Comparison of ENCODE assay signal across 1 cellular context in the genomic region with DNA sequence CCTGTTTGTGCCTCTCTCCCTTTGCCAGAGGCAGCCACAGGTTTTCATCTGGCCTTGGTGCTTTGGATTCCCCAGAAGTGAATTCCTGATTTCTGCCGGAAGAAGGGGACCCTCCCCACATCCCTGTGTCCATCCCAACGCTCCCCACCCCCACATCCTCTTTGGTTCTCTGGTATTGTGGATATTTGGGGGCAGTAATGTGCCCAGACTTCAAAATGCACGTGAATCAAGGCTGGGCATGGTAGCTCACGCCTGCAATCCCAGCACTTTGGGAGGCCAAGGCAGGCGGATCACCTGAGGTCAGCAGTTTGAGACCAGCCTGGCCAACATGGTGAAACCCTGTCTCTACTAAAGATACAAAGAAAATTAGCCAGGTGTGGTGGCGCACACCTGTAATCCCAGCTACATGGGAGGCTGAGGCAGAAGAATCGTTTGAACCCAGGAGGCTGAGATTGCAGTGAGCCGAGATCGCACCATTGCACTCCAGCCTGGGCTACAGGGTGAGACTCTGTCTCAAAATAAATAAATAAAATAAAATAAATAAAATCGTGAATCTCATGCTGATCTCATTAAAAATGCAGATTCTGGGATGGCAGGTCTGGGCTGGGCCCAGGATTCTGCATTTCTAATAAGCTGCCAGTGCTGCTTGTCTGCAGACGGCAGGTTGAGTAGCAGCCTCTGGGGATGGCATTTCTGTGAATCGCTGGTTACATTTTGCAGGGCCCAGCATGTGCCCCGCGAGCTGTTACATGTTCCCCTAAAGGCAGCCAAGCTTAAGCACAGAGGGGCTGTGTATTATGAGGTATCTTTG.
TF ChIP-seq lines count a peak whose summit lies in the region.

No MANE protein-coding gene starts in this region.

TF ChIP-seq in A549, 52 proteins besides CTCF, POLR2A, EP300 and RAD21:
- peak; percentile 9 for TF ChIP-seq MAFK (IDR thresholded peaks at IDR 0.05; ENCODE audit: partially characterized antibody)
